Comparison of ENCODE assay signal across 18 cellular contexts in the genomic region with DNA sequence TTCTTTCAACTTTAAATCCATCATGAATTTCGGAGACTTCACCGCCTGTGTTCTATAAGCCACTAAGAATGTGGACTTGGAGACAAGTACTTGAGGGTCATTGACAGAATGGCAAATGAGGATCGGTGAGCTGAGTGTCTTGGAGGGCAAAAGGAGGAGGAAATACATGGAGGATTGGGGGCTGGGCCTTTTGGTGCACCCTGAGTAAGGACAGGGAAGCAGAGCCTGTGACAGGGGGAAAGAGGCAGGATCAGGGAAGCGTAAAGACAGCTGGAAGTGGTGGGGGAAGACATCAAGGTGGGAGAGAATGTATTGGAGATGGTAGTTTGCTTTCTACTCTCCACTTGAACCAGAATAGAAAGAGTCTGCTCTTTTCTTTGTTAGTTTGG.
DNase-seq lines count a peak whose midpoint lies in the region; ATAC-seq and TF ChIP-seq lines count a peak whose summit lies in the region.
"Had no signal": no experiment of that assay in that cellular context is flagged by ENCODE, and none has a peak within 500 bp of the region (broad histone marks: within the 10 kb centered on the region; RNA-seq: fewer than 3 reads in every experiment).

No MANE protein-coding gene starts in this region.

- no peak overlapping the region for H3K4me3 ChIP-seq in CD4-positive, CD25-positive, alpha-beta regulatory T cell (ENCODE audit: low read depth, low read length)
- H3K4me3 ChIP-seq in GM23338 (no peak overlapping the region), coronary artery (no peak overlapping the region)
- H3K4me3 ChIP-seq: SJCRH30 had no signal

- no peaks in the 10 kb centered on the region for H3K9me3 ChIP-seq in CD4-positive, CD25-positive, alpha-beta regulatory T cell (ENCODE audit: control insufficient read depth in 2 of 2, low read length in 2 of 2)
- H3K9me3 ChIP-seq: SJCRH30 had no signal

- H4K20me1 ChIP-seq in GM23338 (replicated peaks; ENCODE audit: insufficient read depth): no peaks in the 10 kb centered on the region

- H3K27ac ChIP-seq in CD4-positive, CD25-positive, alpha-beta regulatory T cell (ENCODE audit: insufficient read depth, low read length, poor library complexity, severe bottlenecking): no peak overlapping the region
- H3K27ac ChIP-seq in GM23338 (ENCODE audit: low read depth) (no peak overlapping the region), coronary artery (peak overlapping the region in 1 of 2 donors; percentile 36)
- H3K27ac ChIP-seq: KMS-11, RWPE1, SJCRH30 had no signal

- no peaks in the 10 kb centered on the region for H3K9me3 Mint-ChIP-seq in CD4-positive, CD25-positive, alpha-beta regulatory T cell
- H3K9me3 Mint-ChIP-seq in GM23338: no peaks in the 10 kb centered on the region
- H3K9me3 Mint-ChIP-seq in endothelial cell (ENCODE audit: unreplicated experiment): no peaks in the 10 kb centered on the region
- H3K9me3 Mint-ChIP-seq in nephron progenitor cell: no peaks in the 10 kb centered on the region

- no peak overlapping the region for H3K4me3 Mint-ChIP-seq in CD4-positive, CD25-positive, alpha-beta regulatory T cell
- no peak overlapping the region for H3K4me3 Mint-ChIP-seq in GM23338
- H3K4me3 Mint-ChIP-seq in endothelial cell (ENCODE audit: unreplicated experiment): no peak overlapping the region
- H3K4me3 Mint-ChIP-seq in nephron progenitor cell: peak overlapping the region; percentile 7

- H3K36me3 Mint-ChIP-seq in CD4-positive, CD25-positive, alpha-beta regulatory T cell: peaks cover 24% of the 10 kb centered on the region
- H3K36me3 Mint-ChIP-seq in GM23338 (ENCODE audit: low read depth) (no peaks in the 10 kb centered on the region), endothelial cell (ENCODE audit: low read depth, unreplicated experiment) (no peaks in the 10 kb centered on the region), nephron progenitor cell (ENCODE audit: low read depth) (peaks cover 13% of the 10 kb centered on the region)

- peaks cover 18% of the 10 kb centered on the region for H3K36me3 ChIP-seq in CD4-positive, CD25-positive, alpha-beta regulatory T cell (ENCODE audit: control insufficient read depth, insufficient read depth, low read length)
- no peaks in the 10 kb centered on the region for H3K36me3 ChIP-seq in GM23338 (ENCODE audit: insufficient read depth)
- H3K36me3 ChIP-seq: SJCRH30 had no signal

- TF ChIP-seq CTCF in GM23338 (conservative IDR thresholded peaks at IDR 0.05; ENCODE audit: low read depth in 2 of 2) (no peak), endothelial cell (IDR thresholded peaks at IDR 0.05; ENCODE audit: unreplicated experiment) (no peak), nephron progenitor cell (IDR thresholded peaks at IDR 0.05) (no peak), coronary artery (IDR thresholded peaks at IDR 0.05) (no peak)

- H3K79me2 ChIP-seq in GM23338 (replicated peaks; ENCODE audit: insufficient read depth): no peaks in the 10 kb centered on the region

- H3K9me2 ChIP-seq in GM23338 (ENCODE audit: insufficient read depth): no peaks in the 10 kb centered on the region

- peak overlapping the region; percentile 18 to 82 (median 34) for H3K27ac Mint-ChIP-seq in CD4-positive, CD25-positive, alpha-beta regulatory T cell
- H3K27ac Mint-ChIP-seq in GM23338: no peak overlapping the region
- H3K27ac Mint-ChIP-seq in endothelial cell (ENCODE audit: unreplicated experiment): peak overlapping the region; percentile 4
- peak overlapping the region; percentile 98 for H3K27ac Mint-ChIP-seq in nephron progenitor cell

- H3K4me1 ChIP-seq in CD4-positive, CD25-positive, alpha-beta regulatory T cell (ENCODE audit: control insufficient read depth, insufficient read depth, low read length, poor library complexity, severe bottlenecking): no peaks in the 10 kb centered on the region
- H3K4me1 ChIP-seq in GM23338 (ENCODE audit: insufficient read depth): peaks cover 36% of the 10 kb centered on the region

- no peak for DNase-seq in CD4-positive, CD25-positive, alpha-beta regulatory T cell
- DNase-seq in GM23338 (ENCODE audit: low spot score): peak; percentile 43
- no peak for DNase-seq in endothelial cell (ENCODE audit: low spot score)
- DNase-seq in nephron progenitor cell: peak; percentile 19
- DNase-seq in coronary artery (ENCODE audit: low spot score): no peak
- DNase-seq in NCI-H2029 (lab: John Stamatoyannopoulos, UW): no peak
- DNase-seq in MV-4-11 (lab: John Stamatoyannopoulos, UW): no peak
- DNase-seq in effector CD8-positive, alpha-beta T cell (lab: John Stamatoyannopoulos, UW): no peak
- DNase-seq: C1 segment of cervical spinal cord, COR-L47, DMS153, H7, NCI-H1092, NCI-H446 treated with DMSO at 0.1 percent for 48 hours had no signal

- H3K4me1 Mint-ChIP-seq in CD4-positive, CD25-positive, alpha-beta regulatory T cell: peaks cover 13 to 20% (median 18%) of the 10 kb centered on the region in 4 donors
- H3K4me1 Mint-ChIP-seq in GM23338 (peaks cover 37% of the 10 kb centered on the region), endothelial cell (ENCODE audit: unreplicated experiment) (peaks cover 11% of the 10 kb centered on the region), nephron progenitor cell (peaks cover 56% of the 10 kb centered on the region)

- no peaks in the 10 kb centered on the region for H3K27me3 Mint-ChIP-seq in CD4-positive, CD25-positive, alpha-beta regulatory T cell
- H3K27me3 Mint-ChIP-seq in GM23338 (ENCODE audit: insufficient read depth, low read depth, poor library complexity) (no peaks in the 10 kb centered on the region), endothelial cell (ENCODE audit: unreplicated experiment) (peaks cover 3% of the 10 kb centered on the region), nephron progenitor cell (ENCODE audit: low read depth, poor library complexity) (no peaks in the 10 kb centered on the region)

- no peak for ATAC-seq in CD4-positive, CD25-positive, alpha-beta regulatory T cell (ENCODE audit: low read depth in 2 of 2)
- ATAC-seq in GM23338: peak; percentile 60
- ATAC-seq: HepG2 had no signal

- no peak overlapping the region for H3K4me2 ChIP-seq in GM23338
- H3K4me2 ChIP-seq: KMS-11 had no signal

- no peaks in the 10 kb centered on the region for H3K27me3 ChIP-seq in CD4-positive, CD25-positive, alpha-beta regulatory T cell (ENCODE audit: control insufficient read depth, insufficient read depth, low read length)
- no peaks in the 10 kb centered on the region for H3K27me3 ChIP-seq in GM23338 (ENCODE audit: insufficient read depth)
- H3K27me3 ChIP-seq: SJCRH30 had no signal

- H3F3A ChIP-seq in GM23338 (replicated peaks; ENCODE audit: low read depth): no peaks in the 10 kb centered on the region

- no peak overlapping the region for H2AFZ ChIP-seq in GM23338

TF ChIP-seq in GM23338, 12 proteins besides CTCF, POLR2A, EP300 and RAD21 (continues in another document):
- no peak for TF ChIP-seq ZNF462 (CRISPR knock-in tag; IDR thresholded peaks at IDR 0.05)

Comparison
In these comparisons a context has a peak if more than half of its experiments do, and no peak if none do; other contexts are left out.
1. DNase-seq: peak in GM23338 (single experiment) and nephron progenitor cell (single experiment); none in CD4-positive, CD25-positive, alpha-beta regulatory T cell (0 of 3), endothelial cell (single experiment), coronary artery (single experiment), NCI-H2029 (single experiment), MV-4-11 (single experiment) and effector CD8-positive, alpha-beta T cell (single experiment).